In the genomic region with DNA sequence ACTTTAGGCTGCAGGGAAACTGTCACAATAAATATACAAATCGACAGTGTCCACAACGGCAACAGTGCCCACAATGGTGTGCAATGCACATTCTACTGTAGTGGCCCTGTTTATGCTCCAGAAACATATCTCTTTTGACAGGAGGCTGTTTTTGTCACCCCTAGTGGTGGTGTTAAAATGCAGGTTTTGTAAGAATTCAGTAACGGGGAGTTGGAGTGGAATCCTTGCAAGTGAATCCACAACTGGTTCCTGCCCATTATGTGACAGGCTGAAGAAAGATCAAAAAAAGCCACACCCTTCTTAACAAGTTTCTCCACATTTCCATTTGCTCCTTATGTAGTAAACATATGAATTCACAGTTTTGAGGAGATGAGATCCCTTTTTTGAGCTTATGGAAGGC, we compare ENCODE assay signal across 16 cellular contexts. TPM values are rescaled to one million over a fixed set of nuclear protein-coding genes. Genes with fewer than 3 reads are reported as not detected.
DNase-seq lines count a peak whose midpoint lies in the region; ATAC-seq and TF ChIP-seq lines count a peak whose summit lies in the region.
"Had no signal": no experiment of that assay in that cellular context is flagged by ENCODE, and none has a peak within 500 bp of the region (broad histone marks: within the 10 kb centered on the region; RNA-seq: fewer than 3 reads in every experiment).

No MANE protein-coding gene starts in this region.

- H3K27ac Mint-ChIP-seq in neural crest cell (ENCODE audit: unreplicated experiment) = no peak overlapping the region
- H3K27ac Mint-ChIP-seq: activated CD4-positive, alpha-beta T cell treated with anti-CD3 and anti-CD28 coated beads, Interleukin-2, amount 10 ng/mL, durations not matched to agents 7 days and 5 days had no signal

- H3K9me3 ChIP-seq in Loucy (ENCODE audit: insufficient read depth, low read depth, low read length) (0 out of 2 replicates have a peak, but pooled peaks cover 3% of the 10 kb centered on the region), transverse colon (no peaks in the 10 kb centered on the region)

- no peak for TF ChIP-seq POLR2A in transverse colon (IDR thresholded peaks at IDR 0.05)

- H3K27me3 ChIP-seq in Loucy (ENCODE audit: insufficient read depth, low read length, poor library complexity, severe bottlenecking) (no peaks in the 10 kb centered on the region), brain microvascular endothelial cell (replicated peaks) (no peaks in the 10 kb centered on the region), transverse colon (no peaks in the 10 kb centered on the region)

- H3K36me3 ChIP-seq in Loucy (ENCODE audit: insufficient read depth, low read length) (no peaks in the 10 kb centered on the region), brain microvascular endothelial cell (replicated peaks) (no peaks in the 10 kb centered on the region), transverse colon (no peaks in the 10 kb centered on the region)

- no peaks in the 10 kb centered on the region for H3K27me3 Mint-ChIP-seq in neural crest cell (ENCODE audit: low read depth)

- H3K4me1 ChIP-seq in Loucy (ENCODE audit: insufficient read depth, low read length, poor library complexity, severe bottlenecking) (no peaks in the 10 kb centered on the region), transverse colon (no peaks in the 10 kb centered on the region)

- no peak overlapping the region for H3K4me2 ChIP-seq in Loucy (ENCODE audit: low read depth, low read length, poor library complexity, severe bottlenecking)

- TF ChIP-seq CTCF in GM12873 (IDR thresholded peaks at IDR 0.05; ENCODE audit: insufficient read depth, low read depth, low read length, missing control alignments) = peak; percentile 35
- TF ChIP-seq CTCF in Loucy (conservative IDR thresholded peaks at IDR 0.05; ENCODE audit: low read length) = peak; percentile 47
- TF ChIP-seq CTCF in brain microvascular endothelial cell (IDR thresholded peaks at IDR 0.05; ENCODE audit: low read depth, low read length, missing control alignments) = peak; percentile 16
- TF ChIP-seq CTCF in neural crest cell (conservative IDR thresholded peaks at IDR 0.05) = peak; percentile 49
- no peak for TF ChIP-seq CTCF in transverse colon (IDR thresholded peaks at IDR 0.05)

- H3F3A ChIP-seq in Loucy (ENCODE audit: low read depth) = no peaks in the 10 kb centered on the region

- intact Hi-C loops in transverse colon (cut with DNase I; ENCODE audit: low total_unique reads) = loop anchor here (10.0 kb wide), 1 partner anchor 665 kb away; no protein-coding TSS in a partner anchor

- DNase-seq in brain microvascular endothelial cell (no peak), neural crest cell (ENCODE audit: low read depth, low spot score) (no peak), SW 1271 (lab: John Stamatoyannopoulos, UW) (no peak), transverse colon (no peak)
- DNase-seq in activated CD4-positive, alpha-beta T cell treated with anti-CD3 and anti-CD28 coated beads, Interleukin-2, amount 50 U/mL, for 48 hours = no peak
- DNase-seq: activated CD4-positive, alpha-beta T cell treated with anti-CD3 and anti-CD28 coated beads, Interleukin-2, amount 10 ng/mL, durations not matched to agents 7 days and 5 days; amniotic stem cell; foreskin melanocyte; IMR-90; left cardiac atrium; midbrain; NCI-H1092; NCI-H748 treated with DMSO at 0.1 percent for 48 hours had no signal

- H3K9me2 ChIP-seq in Loucy (replicated peaks; ENCODE audit: low read depth, low read length) = no peaks in the 10 kb centered on the region

- H2AFZ ChIP-seq in Loucy (ENCODE audit: low read length) = no peak overlapping the region

- in situ Hi-C loops in brain microvascular endothelial cell (cut with HindIII; ENCODE audit: low pct_ligation_motif_present, low sequenced_read_pairs) = no loop called here
- in situ Hi-C loops in transverse colon (cut with MboI; ENCODE audit: low pct_ligation_motif_present in 1 of 4, low pct_unique_long_range_greater_than_20kb in 1 of 4, low sequenced_read_pairs in 3 of 4) = no loop called here

- no peak overlapping the region for H3K4me3 Mint-ChIP-seq in neural crest cell
- H3K4me3 Mint-ChIP-seq: activated CD4-positive, alpha-beta T cell treated with anti-CD3 and anti-CD28 coated beads, Interleukin-2, amount 10 ng/mL, durations not matched to agents 7 days and 5 days had no signal

- no peaks in the 10 kb centered on the region for H3K79me2 ChIP-seq in Loucy (ENCODE audit: insufficient read depth, low read length)

- ATAC-seq in HG02763 (IDR thresholded peaks at IDR 0.05; ENCODE audit: unreplicated experiment) = no peak
- ATAC-seq: left cardiac atrium had no signal

- H3K4me1 Mint-ChIP-seq in neural crest cell = peaks cover 7% of the 10 kb centered on the region
- H3K4me1 Mint-ChIP-seq: activated CD4-positive, alpha-beta T cell treated with anti-CD3 and anti-CD28 coated beads, Interleukin-2, amount 10 ng/mL, durations not matched to agents 7 days and 5 days had no signal

- no peak for TF ChIP-seq EP300 in transverse colon (IDR thresholded peaks at IDR 0.05; ENCODE audit: low read depth)

- no peak overlapping the region for H3K9ac ChIP-seq in Loucy (ENCODE audit: low read depth, low read length, poor library complexity, severe bottlenecking)

- 68 to 80% methylated on average over 1 to 3 of the region's 3 CpGs for WGBS in transverse colon (ENCODE audit: low coverage in 1 of 2), 2 donors

- no peak overlapping the region for H3K27ac ChIP-seq in brain microvascular endothelial cell
- H3K27ac ChIP-seq in transverse colon = no peak overlapping the region

- H3K4me3 ChIP-seq in Loucy (ENCODE audit: low read length, poor library complexity, severe bottlenecking) (no peak overlapping the region), brain microvascular endothelial cell (ENCODE audit: low read depth, low read length) (no peak overlapping the region), transverse colon (no peak overlapping the region)

- no peaks in the 10 kb centered on the region for H4K20me1 ChIP-seq in Loucy (ENCODE audit: insufficient read depth, low read length, poor library complexity, severe bottlenecking)

- peaks cover under 1% of the 10 kb centered on the region for H3K36me3 Mint-ChIP-seq in neural crest cell (ENCODE audit: low read depth)

- H3K9me3 Mint-ChIP-seq in neural crest cell = no peaks in the 10 kb centered on the region
- H3K9me3 Mint-ChIP-seq: activated CD4-positive, alpha-beta T cell treated with anti-CD3 and anti-CD28 coated beads, Interleukin-2, amount 10 ng/mL, durations not matched to agents 7 days and 5 days had no signal

RNA-seq across cellular contexts. Expression of a gene that starts 58.5 kb away (rescaled TPM):
- total RNA-seq in neural crest cell (21.9 and 25.0 TPM in 2 replicates), transverse colon (10 to 100 TPM; 16.1 to 41.4 (median 31.0) TPM)
- total RNA-seq: activated CD4-positive, alpha-beta T cell treated with anti-CD3 and anti-CD28 coated beads, Interleukin-2, amount 10 ng/mL, durations not matched to agents 7 days and 5 days had no signal

Comparison
In these comparisons a context has a peak if more than half of its experiments do, and no peak if none do; other contexts are left out.
1. CTCF ChIP-seq: peak in GM12873 (single experiment), Loucy (single experiment), brain microvascular endothelial cell (single experiment) and neural crest cell (single experiment); none in transverse colon (0 of 5).